ENCODE assay signal across 14 cellular contexts in genomic region chr12:26149963-26150362, GRCh38. TPM values are rescaled to one million over a fixed set of nuclear protein-coding genes. Genes with fewer than 3 reads are reported as not detected.
"Had no signal": no experiment of that assay in that cellular context is flagged by ENCODE, and none has a peak within 500 bp of the region (broad histone marks: within the 10 kb centered on the region; RNA-seq: fewer than 3 reads in every experiment).

No MANE protein-coding gene starts in this region.

- H3K4me3 Mint-ChIP-seq: activated CD4-positive, alpha-beta T cell treated with anti-CD3 and anti-CD28 coated beads, Interleukin-2, amount 10 ng/mL, durations not matched to agents 24 days and 14 days; activated naive CD4-positive, alpha-beta T cell treated with anti-CD3 and anti-CD28 coated beads, Interleukin-2, amount 10 ng/mL, durations not matched to agents 7 days and 5 days; neural crest cell had no signal

- H3K36me3 Mint-ChIP-seq: activated naive CD4-positive, alpha-beta T cell treated with anti-CD3 and anti-CD28 coated beads, Interleukin-2, amount 10 ng/mL, durations not matched to agents 7 days and 5 days had no signal

- H3K9me3 Mint-ChIP-seq: activated CD4-positive, alpha-beta T cell treated with anti-CD3 and anti-CD28 coated beads, Interleukin-2, amount 10 ng/mL, durations not matched to agents 24 days and 14 days; activated naive CD4-positive, alpha-beta T cell treated with anti-CD3 and anti-CD28 coated beads, Interleukin-2, amount 10 ng/mL, durations not matched to agents 7 days and 5 days; neural crest cell had no signal

- H3K27ac Mint-ChIP-seq: activated CD4-positive, alpha-beta T cell treated with anti-CD3 and anti-CD28 coated beads, Interleukin-2, amount 10 ng/mL, durations not matched to agents 24 days and 14 days; activated naive CD4-positive, alpha-beta T cell treated with anti-CD3 and anti-CD28 coated beads, Interleukin-2, amount 10 ng/mL, durations not matched to agents 7 days and 5 days had no signal

- H3K4me1 Mint-ChIP-seq: activated CD4-positive, alpha-beta T cell treated with anti-CD3 and anti-CD28 coated beads, Interleukin-2, amount 10 ng/mL, durations not matched to agents 24 days and 14 days; activated naive CD4-positive, alpha-beta T cell treated with anti-CD3 and anti-CD28 coated beads, Interleukin-2, amount 10 ng/mL, durations not matched to agents 7 days and 5 days; neural crest cell had no signal

- H3K36me3 ChIP-seq: heart left ventricle, left lung, pancreas, thyroid gland, vagina, WERI-Rb-1 had no signal

- FAIRE-seq: frontal cortex, islet of Langerhans, pancreas had no signal

- H3K4me3 ChIP-seq: coronary artery, heart left ventricle, left lung, pancreas, thyroid gland, vagina had no signal

- H3K27ac ChIP-seq: left lung, vagina, WERI-Rb-1 had no signal

- DNase-seq: activated CD4-positive, alpha-beta T cell treated with anti-CD3 and anti-CD28 coated beads, Interleukin-2, amount 10 ng/mL, durations not matched to agents 24 days and 14 days; activated CD8-positive, alpha-beta memory T cell treated with anti-CD3 and anti-CD28 coated beads for 24 hours; activated naive CD4-positive, alpha-beta T cell treated with anti-CD3 and anti-CD28 coated beads, Interleukin-2, amount 10 ng/mL, durations not matched to agents 7 days and 5 days; effector CD4-positive, alpha-beta T cell; left lung; pancreas; WERI-Rb-1 had no signal

- H3K27me3 ChIP-seq: heart left ventricle, left lung, pancreas, thyroid gland, vagina had no signal

- H3K9me3 ChIP-seq: heart left ventricle, left lung, pancreas, thyroid gland, vagina had no signal

RNA-seq across cellular contexts. Expression of gene BHLHE41, which starts 25.1 kb away (rescaled TPM):
- total RNA-seq: activated CD4-positive, alpha-beta T cell treated with anti-CD3 and anti-CD28 coated beads, Interleukin-2, amount 10 ng/mL, durations not matched to agents 24 days and 14 days had no signal

RNA-seq across cellular contexts. Expression of gene SSPN, which starts 45.4 kb away (rescaled TPM):
- total RNA-seq: activated CD4-positive, alpha-beta T cell treated with anti-CD3 and anti-CD28 coated beads, Interleukin-2, amount 10 ng/mL, durations not matched to agents 24 days and 14 days had no signal
